In genomic region chr6:122580731-122581130, GRCh38 we compare ENCODE assay signal across 14 cellular contexts. TPM values are rescaled to one million over a fixed set of nuclear protein-coding genes. Genes with fewer than 3 reads are reported as not detected.
DNase-seq lines count a peak whose midpoint lies in the region; ATAC-seq, FAIRE-seq and TF ChIP-seq lines count a peak whose summit lies in the region.
"Had no signal": no experiment of that assay in that cellular context is flagged by ENCODE, and none has a peak within 500 bp of the region (broad histone marks: within the 10 kb centered on the region; RNA-seq: fewer than 3 reads in every experiment).

No MANE protein-coding gene starts in this region.

- H4K5ac ChIP-seq in H1 (ENCODE audit: insufficient read length, low read depth, low read length) = no peak overlapping the region

- H3K79me2 ChIP-seq in H1 (ENCODE audit: control insufficient read depth in 1 of 2, insufficient read depth in 2 of 2, low read length in 2 of 2) = no peaks in the 10 kb centered on the region

- H2AK5ac ChIP-seq in H1 (ENCODE audit: low read depth, low read length) = no peak overlapping the region

- H3K56ac ChIP-seq in H1 (replicated peaks; ENCODE audit: insufficient read length, low read depth, low read length) = no peak overlapping the region

- H3K27ac Mint-ChIP-seq in type B pancreatic cell = no peak overlapping the region
- H3K27ac Mint-ChIP-seq: memory B cell had no signal

- no peaks in the 10 kb centered on the region for H4K20me1 ChIP-seq in H1 (replicated peaks in 1 of 2; ENCODE audit: control insufficient read depth in 1 of 2, insufficient read depth in 2 of 2, low read length in 2 of 2)

- H2BK15ac ChIP-seq in H1 (ENCODE audit: low read length) = no peak overlapping the region

- H3K23ac ChIP-seq in H1 (ENCODE audit: insufficient read length) = no peak overlapping the region

- no peaks in the 10 kb centered on the region for H3K4me1 Mint-ChIP-seq in type B pancreatic cell (ENCODE audit: unreplicated experiment)
- H3K4me1 Mint-ChIP-seq: memory B cell had no signal

- intact Hi-C loops in aorta (cut with DNase I) = no loop called here

- no peak overlapping the region for H2BK12ac ChIP-seq in H1 (ENCODE audit: low read depth, low read length)

- FAIRE-seq in H1 (lab: Jason Lieb, UNC) = no peak

- H2BK120ac ChIP-seq in H1 (replicated peaks; ENCODE audit: low read depth, low read length) = no peak overlapping the region

- CTCF ChIA-PET in H1 (lab: Charles Lee; ENCODE audit: partially characterized antibody) = interaction anchor here (1.0 kb wide), 1 partner anchor 50 kb away, joined by 4 read pairs; no protein-coding TSS in a partner anchor

- no peak for TF ChIP-seq EP300 in H1 (IDR thresholded peaks at IDR 0.05; ENCODE audit: borderline replicate concordance in 1 of 2, low read depth in 2 of 2, low read length in 2 of 2)

- H3K79me1 ChIP-seq in H1 (ENCODE audit: low read depth, low read length) = no peaks in the 10 kb centered on the region

- no peak overlapping the region for H3K14ac ChIP-seq in H1 (ENCODE audit: insufficient read length)

- DNase-seq in NOMO-1 treated with DMSO at 0.1 percent for 48 hours (lab: John Stamatoyannopoulos, UW; ENCODE audit: unreplicated experiment) (peak; percentile 14), NOMO-1 treated with dmso at 0.1 percent for 144 hours (lab: John Stamatoyannopoulos, UW; ENCODE audit: unreplicated experiment) (no peak), NCI-H82 (lab: John Stamatoyannopoulos, UW) (peak; percentile 43), H1 (ENCODE audit: low read depth in 1 of 2, low spot score in 2 of 2) (no peak), type B pancreatic cell (ENCODE audit: extremely low spot score, unreplicated experiment) (no peak), aorta (no peak)
- DNase-seq: activated CD4-positive, alpha-beta T cell treated with anti-CD3 and anti-CD28 coated beads, Interleukin-2, amount 50 U/mL, for 4 hours; activated naive CD4-positive, alpha-beta T cell treated with anti-CD3 and anti-CD28 coated beads, Interleukin-2, amount 50 U/mL, for 16 hours; IMR-90; NCI-H446; posterior cingulate gyrus had no signal

- no peak overlapping the region for H3K9ac ChIP-seq in H1 (replicated peaks in 1 of 4; ENCODE audit: extremely low read depth in 1 of 4, low read depth in 3 of 4, low read length in 3 of 4)

- no peak for TF ChIP-seq CTCF in H1 (IDR thresholded peaks at IDR 0.05; ENCODE audit: control extremely low read depth in 1 of 3, insufficient read depth in 1 of 3, low read depth in 1 of 3, low read length in 3 of 3)
- peak; percentile 25 for TF ChIP-seq CTCF in type B pancreatic cell (conservative IDR thresholded peaks at IDR 0.05)

- peaks cover 27% of the 10 kb centered on the region for H3K36me3 Mint-ChIP-seq in type B pancreatic cell

- WGBS in H1 (ENCODE audit: extremely low coverage in 1 of 2, insufficient coverage in 1 of 2, insufficient read length in 1 of 2, insufficient replicate concordance in 2 of 2, low coverage in 1 of 2, low lambda C conversion rate in 2 of 2, missing lambda C conversion rate in 1 of 2), 2 experiments = 83% methylated on average over 3 of the region's 3 CpGs; no CpG with 5 or more reads in 1 of the 2 experiments
- 65 to 66% methylated on average over 3 of the region's 3 CpGs for WGBS in aorta, 2 donors

- TF ChIP-seq RAD21 in H1 (IDR thresholded peaks at IDR 0.05 in 1 of 2, conservative IDR thresholded peaks at IDR 0.05 in 1 of 2; ENCODE audit: low read depth in 2 of 2, low read length in 2 of 2) = no peak; a peak in 1 of 4 replicates

- no peak overlapping the region for H3K4me2 ChIP-seq in H1 (ENCODE audit: insufficient read depth in 1 of 2, low read depth in 2 of 2, low read length in 2 of 2)

- H3K4me1 ChIP-seq in H1 (replicated peaks in 1 of 4; ENCODE audit: control insufficient read depth in 3 of 4, insufficient read depth in 4 of 4, low read length in 3 of 4) (no peaks in the 10 kb centered on the region), aorta (ENCODE audit: control insufficient read depth in 1 of 2, insufficient read depth in 2 of 2, low read length in 2 of 2) (no peaks in the 10 kb centered on the region)

- no peaks in the 10 kb centered on the region for H3K27me3 Mint-ChIP-seq in type B pancreatic cell

- no peaks in the 10 kb centered on the region for H3K9me3 ChIP-seq in H1 (ENCODE audit: insufficient read depth in 2 of 2, low read depth in 1 of 2, low read length in 1 of 2)
- no peaks in the 10 kb centered on the region for H3K9me3 ChIP-seq in aorta (ENCODE audit: control insufficient read depth, low read length)

- H3K9me3 Mint-ChIP-seq in type B pancreatic cell = no peaks in the 10 kb centered on the region

- H3K23me2 ChIP-seq in H1 (ENCODE audit: low read depth, low read length) = no peaks in the 10 kb centered on the region

- no peak overlapping the region for H2BK20ac ChIP-seq in H1 (ENCODE audit: low read length)

- no peaks in the 10 kb centered on the region for H3K27me3 ChIP-seq in H1 (replicated peaks in 1 of 4; ENCODE audit: control insufficient read depth in 3 of 4, extremely low read depth in 1 of 4, insufficient read depth in 3 of 4, low read length in 3 of 4)
- no peaks in the 10 kb centered on the region for H3K27me3 ChIP-seq in aorta (ENCODE audit: control insufficient read depth in 1 of 2, insufficient read depth in 2 of 2, low read length in 1 of 2)

- no peak overlapping the region for H4K8ac ChIP-seq in H1 (ENCODE audit: extremely low read depth, insufficient read depth, low read length)

- no peak overlapping the region for H3K4me3 Mint-ChIP-seq in type B pancreatic cell
- H3K4me3 Mint-ChIP-seq: memory B cell had no signal

- POLR2A ChIA-PET in H1 (lab: Charles Lee; ENCODE audit: partially characterized antibody) = no interaction called here

- H3K36me3 ChIP-seq in H1 (ENCODE audit: control insufficient read depth in 2 of 4, insufficient read depth in 4 of 4, low read length in 3 of 4) = peaks cover 0 to 6% (median 0%) of the 10 kb centered on the region in 4 experiments; a peak in 1 of 8 replicates
- H3K36me3 ChIP-seq in aorta (ENCODE audit: control insufficient read depth in 1 of 2, insufficient read depth in 2 of 2, low read length in 1 of 2) = no peaks in the 10 kb centered on the region

- no peak overlapping the region for H4K91ac ChIP-seq in H1 (replicated peaks; ENCODE audit: insufficient read length, low read length)

- H2AFZ ChIP-seq in H1 (ENCODE audit: low read length) = no peak overlapping the region

- TF ChIP-seq POLR2A in H1 (IDR thresholded peaks at IDR 0.05; ENCODE audit: control extremely low read depth in 1 of 2, low read depth in 2 of 2, low read length in 2 of 2) = no peak

- H3K27ac ChIP-seq in H1 (ENCODE audit: low read depth, low read length) = no peak overlapping the region
- no peak overlapping the region for H3K27ac ChIP-seq in aorta (ENCODE audit: low read depth in 1 of 2, low read length in 2 of 2)

- ATAC-seq in aorta (ENCODE audit: low FRiP score) (no peak), GM18909 (IDR thresholded peaks at IDR 0.05; ENCODE audit: poor library complexity, unreplicated experiment) (no peak), GM18519 (IDR thresholded peaks at IDR 0.05; ENCODE audit: low FRiP score, unreplicated experiment) (no peak)

- no peak overlapping the region for H3K18ac ChIP-seq in H1 (ENCODE audit: extremely low read depth, low read length)

- no peak overlapping the region for H2BK5ac ChIP-seq in H1 (ENCODE audit: low read depth, low read length)

- no peak overlapping the region for H3K4me3 ChIP-seq in H1 (ENCODE audit: extremely low read depth in 1 of 4, insufficient read depth in 2 of 4, low read depth in 3 of 4, low read length in 4 of 4)
- no peak overlapping the region for H3K4me3 ChIP-seq in aorta (ENCODE audit: low read length in 2 of 2)

- H3K4ac ChIP-seq in H1 (replicated peaks; ENCODE audit: insufficient read length, low read depth, low read length) = no peak overlapping the region

TF ChIP-seq in H1, 55 proteins besides CTCF, POLR2A, EP300 and RAD21:
- no peak for TF ChIP-seq SIRT6 (IDR thresholded peaks at IDR 0.05; ENCODE audit: low read length)
- no peak for TF ChIP-seq GABPA (IDR thresholded peaks at IDR 0.05; ENCODE audit: borderline replicate concordance, insufficient read depth, low read length)
- TF ChIP-seq JUND (IDR thresholded peaks at IDR 0.05; ENCODE audit: low read length) = 0 out of 2 replicates have a peak, but pooled peaks have one; percentile 39
- TF ChIP-seq GTF2F1 (IDR thresholded peaks at IDR 0.05; ENCODE audit: borderline replicate concordance, low read depth, low read length) = no peak
- TF ChIP-seq RFX5 (IDR thresholded peaks at IDR 0.05; ENCODE audit: borderline replicate concordance, low read depth, low read length) = no peak
TF ChIP-seq in H1: peak in this region for 1.

RNA-seq across cellular contexts. Expression of gene PKIB, which starts 29.5 kb away (rescaled TPM):
- 72.0 and 73.3 TPM in 2 replicates for total RNA-seq in H1 (2021; fragmentation: NEBNext Ultra II Directional; extraction: Animal tissue kit (Norgen Biotek cat#: 25700))
- polyA plus RNA-seq in H1 (2011; rRNA removed) = 13.5 and 14.5 TPM in 2 replicates
- 21.8 TPM for polyA plus RNA-seq in H1 (2011; cell fraction: cytosol; rRNA removed)
- polyA plus RNA-seq in H1 (2011; cell fraction: nucleus; rRNA removed) = 4.4 TPM
- 7.3 to 18.3 TPM (median 9.5 TPM) in 4 replicates for polyA plus RNA-seq in H1 (2012, experiment 1 of 2)
- polyA plus RNA-seq in H1 (2012, experiment 2 of 2) = 4.5 TPM
- 26.0 TPM for polyA plus RNA-seq in H1 (2013, experiment 1 of 2)
- 24.2 TPM for polyA plus RNA-seq in H1 (2013, experiment 2 of 2)
- 9.3 and 9.4 TPM in 2 replicates for polyA minus RNA-seq in H1 (2011; rRNA and poly(A)+ RNA removed)
- polyA minus RNA-seq in H1 (2011; cell fraction: cytosol; rRNA and poly(A)+ RNA removed) = 16.9 TPM
- 21.4 TPM for polyA minus RNA-seq in H1 (2011; cell fraction: nucleus; rRNA and poly(A)+ RNA removed)
- total RNA-seq in type B pancreatic cell (ENCODE audit: low replicate concordance) = 31.7 and 56.8 TPM in 2 replicates
- 1 to 10 TPM; 1.8 to 2.5 TPM for total RNA-seq in aorta
- polyA plus RNA-seq in aorta = 10 to 100 TPM in 1 of 2 donors, 1 to 10 TPM in 1; 1.4 to 14.4 TPM

Comparison
In these comparisons a context has a peak if more than half of its experiments do, and no peak if none do; other contexts are left out.
1. DNase-seq: peak in NOMO-1 treated with DMSO at 0.1 percent for 48 hours (single experiment) and NCI-H82 (single experiment); none in NOMO-1 treated with dmso at 0.1 percent for 144 hours (single experiment), H1 (0 of 2), type B pancreatic cell (single experiment) and aorta (0 of 2).